In genomic region chr12:53499261-53500118, GRCh38 we compare ENCODE assay signal across 8 cellular contexts. TPM values are rescaled to one million over a fixed set of nuclear protein-coding genes. Genes with fewer than 3 reads are reported as not detected.
DNase-seq lines count a peak whose midpoint lies in the region; ATAC-seq and TF ChIP-seq lines count a peak whose summit lies in the region.

A gene with protein sequence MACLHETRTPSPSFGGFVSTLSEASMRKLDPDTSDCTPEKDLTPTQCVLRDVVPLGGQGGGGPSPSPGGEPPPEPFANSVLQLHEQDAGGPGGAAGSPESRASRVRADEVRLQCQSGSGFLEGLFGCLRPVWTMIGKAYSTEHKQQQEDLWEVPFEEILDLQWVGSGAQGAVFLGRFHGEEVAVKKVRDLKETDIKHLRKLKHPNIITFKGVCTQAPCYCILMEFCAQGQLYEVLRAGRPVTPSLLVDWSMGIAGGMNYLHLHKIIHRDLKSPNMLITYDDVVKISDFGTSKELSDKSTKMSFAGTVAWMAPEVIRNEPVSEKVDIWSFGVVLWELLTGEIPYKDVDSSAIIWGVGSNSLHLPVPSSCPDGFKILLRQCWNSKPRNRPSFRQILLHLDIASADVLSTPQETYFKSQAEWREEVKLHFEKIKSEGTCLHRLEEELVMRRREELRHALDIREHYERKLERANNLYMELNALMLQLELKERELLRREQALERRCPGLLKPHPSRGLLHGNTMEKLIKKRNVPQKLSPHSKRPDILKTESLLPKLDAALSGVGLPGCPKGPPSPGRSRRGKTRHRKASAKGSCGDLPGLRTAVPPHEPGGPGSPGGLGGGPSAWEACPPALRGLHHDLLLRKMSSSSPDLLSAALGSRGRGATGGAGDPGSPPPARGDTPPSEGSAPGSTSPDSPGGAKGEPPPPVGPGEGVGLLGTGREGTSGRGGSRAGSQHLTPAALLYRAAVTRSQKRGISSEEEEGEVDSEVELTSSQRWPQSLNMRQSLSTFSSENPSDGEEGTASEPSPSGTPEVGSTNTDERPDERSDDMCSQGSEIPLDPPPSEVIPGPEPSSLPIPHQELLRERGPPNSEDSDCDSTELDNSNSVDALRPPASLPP (minus strand): TSS chr12:53499458. CDS start chr12:53487391, 12,067 bp downstream.

- peak; percentile 34 for ATAC-seq in PC-3
- ATAC-seq in HG02678 (IDR thresholded peaks at IDR 0.05; ENCODE audit: unreplicated experiment), result no peak

- H2AFZ ChIP-seq in PC-3 (ENCODE audit: low read length), result peak within 1 kb of the TSS; percentile 54

- H3K27ac ChIP-seq in PC-3 (ENCODE audit: low read length) (peak within 1 kb of the TSS; percentile 21), subcutaneous abdominal adipose tissue (ENCODE audit: low read depth, low read length) (peak within 1 kb of the TSS; percentile 98)

- peaks cover 64% of the 10 kb centered on the region for H3K4me1 Mint-ChIP-seq in nephron

- peaks cover 4% of the 10 kb centered on the region for H3K27me3 Mint-ChIP-seq in nephron (ENCODE audit: low read depth)

- DNase-seq in NOMO-1 (lab: John Stamatoyannopoulos, UW; ENCODE audit: unreplicated experiment in 2 of 2), result peak; percentile 12 to 33
- DNase-seq in NOMO-1 treated with dmso at 0.1 percent for 144 hours (lab: John Stamatoyannopoulos, UW; ENCODE audit: unreplicated experiment), result no peak
- DNase-seq in PC-3, result peak; percentile 42
- DNase-seq in activated gamma-delta T cell (lab: John Stamatoyannopoulos, UW), result peak; percentile 56
- peak; percentile 55 for DNase-seq in fibroblast of the conjunctiva (ENCODE audit: low read depth)

- H3K4me3 ChIP-seq in PC-3 (ENCODE audit: low read length) (peak within 1 kb of the TSS; percentile 75), subcutaneous abdominal adipose tissue (ENCODE audit: low read depth in 1 of 5, low read length in 5 of 5) (peak within 1 kb of the TSS; percentile 73 to 95 (median 84))

- no peaks in the 10 kb centered on the region for H3K9me2 ChIP-seq in PC-3 (replicated peaks; ENCODE audit: low read length)

- CTCF ChIA-PET in PC-3 (lab: Charles Lee), result interaction anchor here (0.7 kb wide), 1 partner anchor 9 kb away, joined by 3 read pairs; no protein-coding TSS in a partner anchor

- H3K4me3 Mint-ChIP-seq in nephron, result peak within 1 kb of the TSS; percentile 96

- BruUV-seq in PC-3 (replicated peaks; lab: Mats Ljungman, UMichigan), result no TSS peak

- H3K4me1 ChIP-seq in PC-3 (ENCODE audit: insufficient read depth, low read length) (peaks cover 20% of the 10 kb centered on the region), subcutaneous abdominal adipose tissue (ENCODE audit: control insufficient read depth in 5 of 5, insufficient read depth in 5 of 5, low read length in 5 of 5) (peaks cover 13 to 57% (median 50%) of the 10 kb centered on the region in 5 donors)

- peak within 1 kb of the TSS; percentile 35 for H3K9ac ChIP-seq in PC-3 (ENCODE audit: low read length)
- peak within 1 kb of the TSS; percentile 92 to 94 (median 93) for H3K9ac ChIP-seq in subcutaneous abdominal adipose tissue (ENCODE audit: low read length in 5 of 5)

- peaks cover 27% of the 10 kb centered on the region for H3K79me2 ChIP-seq in PC-3 (ENCODE audit: low read length)

- no peaks in the 10 kb centered on the region for H4K20me1 ChIP-seq in PC-3 (ENCODE audit: low read length)

- intact Hi-C loops in PC-3 (cut with micrococcal nuclease), result no loop called here

- no peaks in the 10 kb centered on the region for H3K36me3 Mint-ChIP-seq in nephron (ENCODE audit: low read depth)

- H3K27ac Mint-ChIP-seq in nephron, result peak within 1 kb of the TSS; percentile 96 to 99 (median 97)

- H3K4me2 ChIP-seq in PC-3 (ENCODE audit: low read length), result peak within 1 kb of the TSS; percentile 87

- H3F3A ChIP-seq in PC-3 (ENCODE audit: low read length, unreplicated experiment), result no peaks in the 10 kb centered on the region

- POLR2A ChIA-PET in PC-3 (lab: Charles Lee; ENCODE audit: unreplicated experiment), result interaction anchor here (0.5 kb wide), 1 partner anchor 10 kb away, joined by 3 read pairs; no protein-coding TSS in a partner anchor

- 0 out of 2 replicates have a peak, but pooled peaks have one; percentile 6 for TF ChIP-seq CTCF in PC-3 (conservative IDR thresholded peaks at IDR 0.05; ENCODE audit: low read depth, low read length)
- TF ChIP-seq CTCF in nephron (IDR thresholded peaks at IDR 0.05; ENCODE audit: unreplicated experiment in 3 of 3), result no peak

- H3K27me3 ChIP-seq in PC-3 (ENCODE audit: low read length) (no peaks in the 10 kb centered on the region), subcutaneous abdominal adipose tissue (ENCODE audit: control insufficient read depth in 5 of 5, insufficient read depth in 4 of 5, low read length in 5 of 5) (no peaks in the 10 kb centered on the region)

- no peaks in the 10 kb centered on the region for H3K9me3 Mint-ChIP-seq in nephron

- peaks cover 12% of the 10 kb centered on the region; the same call in 1 of the 2 replicates for H3K36me3 ChIP-seq in PC-3 (ENCODE audit: low read depth, low read length)
- H3K36me3 ChIP-seq in subcutaneous abdominal adipose tissue (ENCODE audit: control insufficient read depth in 5 of 5, insufficient read depth in 5 of 5, low read length in 5 of 5), result peaks cover 0 to 12% (median 8%) of the 10 kb centered on the region in 5 donors

- no peaks in the 10 kb centered on the region for H3K9me3 ChIP-seq in PC-3 (ENCODE audit: low read length)
- no peaks in the 10 kb centered on the region for H3K9me3 ChIP-seq in subcutaneous abdominal adipose tissue (ENCODE audit: control insufficient read depth in 5 of 5, low read length in 5 of 5)

RNA-seq across cellular contexts. Expression of the gene that starts here (rescaled TPM):
- 8.5 and 9.6 TPM in 2 replicates for total RNA-seq in PC-3 (2014; rRNA removed)
